Comparison of ENCODE assay signal across 1 cellular context in the genomic region with DNA sequence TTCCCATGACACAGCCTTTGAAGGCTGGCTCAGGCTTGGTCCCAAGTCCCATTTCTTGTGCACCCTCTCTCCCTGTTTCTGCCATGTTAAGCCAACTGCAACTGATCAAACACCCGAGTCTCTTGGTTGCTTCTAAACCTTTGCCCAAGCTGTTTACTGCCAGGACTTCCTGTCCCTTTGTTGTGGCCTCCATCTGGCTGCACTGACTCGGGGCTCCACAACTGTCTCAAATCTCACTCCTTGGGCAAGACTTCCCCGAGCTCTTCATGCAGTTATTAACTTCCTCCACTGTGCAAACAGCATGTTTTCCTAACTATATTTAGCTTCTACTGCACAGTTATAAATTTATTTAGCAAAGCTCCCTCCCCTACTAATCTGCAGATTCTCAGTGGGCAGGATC.
TF ChIP-seq lines count a peak whose summit lies in the region.

No MANE protein-coding gene starts in this region.

TF ChIP-seq in H1, 55 proteins besides CTCF, POLR2A, EP300 and RAD21 (continued from another document):
- no peak for TF ChIP-seq RXRA (IDR thresholded peaks at IDR 0.05; ENCODE audit: insufficient read depth, low read depth, low read length)
- no peak for TF ChIP-seq SIN3A (conservative IDR thresholded peaks at IDR 0.05 in 1 of 2, IDR thresholded peaks at IDR 0.05 in 1 of 2; ENCODE audit: low read depth in 1 of 2, low read length in 2 of 2)
- TF ChIP-seq SAP30 (IDR thresholded peaks at IDR 0.05; ENCODE audit: insufficient read depth, insufficient replicate concordance, low read length), result no peak
- TF ChIP-seq SRF (IDR thresholded peaks at IDR 0.05; ENCODE audit: low read depth, low read length), result no peak
